8 cellular contexts compared by ENCODE assay signal in the genomic region with DNA sequence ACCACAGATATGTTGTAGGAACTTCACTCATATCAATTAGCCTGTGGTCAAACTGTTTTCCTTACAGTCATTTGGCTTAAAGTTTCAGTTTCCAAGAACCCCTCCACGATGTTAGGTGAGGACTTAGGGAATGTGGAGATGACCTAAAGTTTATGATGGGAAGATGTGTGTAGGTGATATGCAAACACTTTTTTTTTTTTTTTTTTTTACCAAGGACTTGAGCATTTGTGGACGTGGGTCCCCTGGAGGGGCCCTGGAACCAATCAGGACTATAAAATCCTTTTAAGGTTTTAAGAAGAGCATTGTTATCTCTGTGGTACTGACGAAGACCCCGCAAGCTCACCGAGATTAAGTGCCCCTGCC. TPM values are rescaled to one million over a fixed set of nuclear protein-coding genes. Genes with fewer than 3 reads are reported as not detected.
A peak's percentile ranks its signal among the peaks of the same experiment; 100 is the strongest.
DNase-seq lines count a peak whose midpoint lies in the region; ATAC-seq and TF ChIP-seq lines count a peak whose summit lies in the region.

No MANE protein-coding gene starts in this region.

- H3K27ac Mint-ChIP-seq in activated naive CD4-positive, alpha-beta T cell treated with anti-CD3 and anti-CD28 coated beads for 36 hours: peak overlapping the region; percentile 77
- H3K27ac Mint-ChIP-seq in activated naive CD8-positive, alpha-beta T cell treated with anti-CD3 and anti-CD28 coated beads, Interleukin-2, amount 50 U/mL, for 24 hours: peak overlapping the region; percentile 53

- in situ Hi-C loops in transverse colon (cut with MboI; ENCODE audit: low pct_ligation_motif_present in 1 of 4, low pct_unique_long_range_greater_than_20kb in 1 of 4, low sequenced_read_pairs in 3 of 4): no loop called here

- H3K9me3 ChIP-seq in left lung: no peaks in the 10 kb centered on the region
- no peaks in the 10 kb centered on the region for H3K9me3 ChIP-seq in transverse colon

- TF ChIP-seq EP300 in transverse colon (IDR thresholded peaks at IDR 0.05; ENCODE audit: low read depth): no peak

- H3K27me3 ChIP-seq in left lung: no peaks in the 10 kb centered on the region
- H3K27me3 ChIP-seq in transverse colon: no peaks in the 10 kb centered on the region

- H3K4me3 Mint-ChIP-seq in activated naive CD4-positive, alpha-beta T cell treated with anti-CD3 and anti-CD28 coated beads for 36 hours: peak overlapping the region; percentile 96
- peak overlapping the region; percentile 90 for H3K4me3 Mint-ChIP-seq in activated naive CD8-positive, alpha-beta T cell treated with anti-CD3 and anti-CD28 coated beads, Interleukin-2, amount 50 U/mL, for 24 hours

- H3K9me3 Mint-ChIP-seq in activated naive CD4-positive, alpha-beta T cell treated with anti-CD3 and anti-CD28 coated beads for 36 hours: no peaks in the 10 kb centered on the region
- no peaks in the 10 kb centered on the region for H3K9me3 Mint-ChIP-seq in activated naive CD8-positive, alpha-beta T cell treated with anti-CD3 and anti-CD28 coated beads, Interleukin-2, amount 50 U/mL, for 24 hours

- intact Hi-C loops in activated naive CD4-positive, alpha-beta T cell treated with anti-CD3 and anti-CD28 coated beads for 36 hours (cut with micrococcal nuclease): loop anchor here (1.0 to 2.0 kb wide), 4 partner anchors 8 to 525 kb away; partner anchors contain the start of gene PLEKHG1
- intact Hi-C loops in left lung (cut with DNase I): no loop called here
- intact Hi-C loops in transverse colon (cut with DNase I; ENCODE audit: low total_unique reads): no loop called here

- no peak for TF ChIP-seq POLR2A in transverse colon (IDR thresholded peaks at IDR 0.05)

- H3K4me3 ChIP-seq in left lung (peak overlapping the region; percentile 76 to 87), transverse colon (peak overlapping the region; percentile 58 to 91 (median 76))

- no peak for ATAC-seq in activated naive CD8-positive, alpha-beta T cell treated with anti-CD3 and anti-CD28 coated beads, Interleukin-2, amount 50 U/mL, for 24 hours
- ATAC-seq in left lung: no peak
- ATAC-seq in GM21619 (IDR thresholded peaks at IDR 0.05; ENCODE audit: unreplicated experiment): no peak
- no peak for ATAC-seq in GM18870 (IDR thresholded peaks at IDR 0.05; ENCODE audit: unreplicated experiment)
- no peak for ATAC-seq in HG02938 (IDR thresholded peaks at IDR 0.05; ENCODE audit: unreplicated experiment)

- peaks cover 15% of the 10 kb centered on the region for H3K27me3 Mint-ChIP-seq in activated naive CD4-positive, alpha-beta T cell treated with anti-CD3 and anti-CD28 coated beads for 36 hours (ENCODE audit: low read depth)
- peaks cover 25% of the 10 kb centered on the region for H3K27me3 Mint-ChIP-seq in activated naive CD8-positive, alpha-beta T cell treated with anti-CD3 and anti-CD28 coated beads, Interleukin-2, amount 50 U/mL, for 24 hours

- H3K4me1 ChIP-seq in left lung (peaks cover 3 to 15% of the 10 kb centered on the region in 2 donors), transverse colon (peaks cover 0 to 16% (median 13%) of the 10 kb centered on the region in 4 donors)

- H3K36me3 Mint-ChIP-seq in activated naive CD4-positive, alpha-beta T cell treated with anti-CD3 and anti-CD28 coated beads for 36 hours (ENCODE audit: low read depth): peaks cover 15% of the 10 kb centered on the region
- peaks cover 15% of the 10 kb centered on the region for H3K36me3 Mint-ChIP-seq in activated naive CD8-positive, alpha-beta T cell treated with anti-CD3 and anti-CD28 coated beads, Interleukin-2, amount 50 U/mL, for 24 hours (ENCODE audit: low read depth)

- CTCF ChIA-PET in activated naive CD4-positive, alpha-beta T cell treated with anti-CD3 and anti-CD28 coated beads for 36 hours (lab: Charles Lee): interaction anchor here (0.6 to 1.4 kb wide), 4 partner anchors 9 to 784 kb away, joined by 3 to 5 read pairs (median 4); no protein-coding TSS in a partner anchor

- H3K27ac ChIP-seq in left lung (peak overlapping the region; percentile 81 to 97), transverse colon (peak overlapping the region; percentile 82 to 93 (median 89))

- WGBS in transverse colon (ENCODE audit: low coverage in 1 of 2), 2 donors: 0 to 12% methylated on average over 1 to 5 of the region's 5 CpGs

- DNase-seq in activated naive CD4-positive, alpha-beta T cell treated with anti-CD3 and anti-CD28 coated beads for 36 hours: no peak
- DNase-seq in activated naive CD4-positive, alpha-beta T cell treated with Interleukin-2 at 50 U/mL for 16 hours: no peak
- no peak for DNase-seq in activated naive CD8-positive, alpha-beta T cell treated with anti-CD3 and anti-CD28 coated beads, Interleukin-2, amount 50 U/mL, for 24 hours
- DNase-seq in left lung (no peak), transverse colon (no peak)

- H3K4me1 Mint-ChIP-seq in activated naive CD4-positive, alpha-beta T cell treated with anti-CD3 and anti-CD28 coated beads for 36 hours (ENCODE audit: low read depth): peaks cover 27% of the 10 kb centered on the region
- H3K4me1 Mint-ChIP-seq in activated naive CD8-positive, alpha-beta T cell treated with anti-CD3 and anti-CD28 coated beads, Interleukin-2, amount 50 U/mL, for 24 hours: peaks cover 35% of the 10 kb centered on the region

- H3K36me3 ChIP-seq in left lung (no peaks in the 10 kb centered on the region), transverse colon (no peaks in the 10 kb centered on the region)

- TF ChIP-seq CTCF in left lung (IDR thresholded peaks at IDR 0.05) (no peak), transverse colon (IDR thresholded peaks at IDR 0.05) (no peak)

RNA-seq across cellular contexts. Expression of gene MTHFD1L, which starts 0.5 kb away (rescaled TPM):
- 100 to 1,000 TPM; 181 to 194 TPM for total RNA-seq in activated naive CD4-positive, alpha-beta T cell treated with anti-CD3 and anti-CD28 coated beads for 36 hours
- total RNA-seq in left lung: 10 to 100 TPM; 21.2 to 38.2 TPM
- 10 to 100 TPM in 1 of 4 donors, 1 to 10 TPM in 2, under 1 TPM in 1; 0.82 to 10.1 (median 5.4) TPM for total RNA-seq in transverse colon

Comparison
In these comparisons a context has a peak if more than half of its experiments do, and no peak if none do; other contexts are left out.
1. RNA of gene MTHFD1L, which starts 0.5 kb away (total RNA-seq): 181 to 194 TPM in activated naive CD4-positive, alpha-beta T cell treated with anti-CD3 and anti-CD28 coated beads for 36 hours; 21.2 to 38.2 TPM in left lung and 0.82 to 10.1 TPM in transverse colon; every median in the first group is over 4 times any median in the second.